21 cellular contexts compared by ENCODE assay signal in genomic region chr2:54377901-54378493, GRCh38.
DNase-seq lines count a peak whose midpoint lies in the region; ATAC-seq and TF ChIP-seq lines count a peak whose summit lies in the region.
"Had no signal": no experiment of that assay in that cellular context is flagged by ENCODE, and none has a peak within 500 bp of the region (broad histone marks: within the 10 kb centered on the region; RNA-seq: fewer than 3 reads in every experiment).

No MANE protein-coding gene starts in this region.

- peak overlapping the region; percentile 7 for H3K9ac ChIP-seq in endodermal cell (ENCODE audit: extremely low read depth, low read length, poor library complexity, severe bottlenecking)

- no peaks in the 10 kb centered on the region for H3K36me3 ChIP-seq in endodermal cell (ENCODE audit: control insufficient read depth, insufficient read depth, low read length)

- TF ChIP-seq CTCF in endodermal cell (conservative IDR thresholded peaks at IDR 0.05), result no peak

- peak overlapping the region; percentile 74 for H3K27ac Mint-ChIP-seq in endodermal cell
- H3K27ac Mint-ChIP-seq: CD4-positive, alpha-beta memory T cell had no signal

- H3K27me3 Mint-ChIP-seq in endodermal cell (ENCODE audit: insufficient read depth), result peaks cover 2% of the 10 kb centered on the region

- 44 to 55% methylated on average over 9 to 10 of the region's 10 CpGs for WGBS in endodermal cell (ENCODE audit: insufficient coverage in 1 of 2, insufficient read length in 1 of 2), 2 experiments

- ATAC-seq in HG02852 (IDR thresholded peaks at IDR 0.05; ENCODE audit: unreplicated experiment) (no peak), HG03460 (IDR thresholded peaks at IDR 0.05; ENCODE audit: unreplicated experiment) (no peak)
- ATAC-seq: A549, HCT116 had no signal

- H3K9me3 ChIP-seq in endodermal cell (ENCODE audit: control insufficient read depth, low read length), result no peaks in the 10 kb centered on the region
- H3K9me3 ChIP-seq: A549 had no signal

- peak; percentile 5 for DNase-seq in NCI-H82 (lab: John Stamatoyannopoulos, UW)
- no peak for DNase-seq in NCI-H82 treated with DMSO at 0.1 percent for 48 hours (lab: John Stamatoyannopoulos, UW; ENCODE audit: unreplicated experiment)
- DNase-seq in NCI-H69 (lab: John Stamatoyannopoulos, UW), result peak; percentile 25
- DNase-seq in endodermal cell, result peak; percentile 64
- no peak for DNase-seq in NK-92 (lab: John Stamatoyannopoulos, UW; ENCODE audit: unreplicated experiment)
- DNase-seq: 8988T; ACHN; AML-193; C1 segment of cervical spinal cord; Calu3; CD4-positive, alpha-beta memory T cell; COR-L47; DMS53; DMS79 treated with DMSO at 0.1 percent for 48 hours; GF-D8; GOT3; H9 had no signal

- H3K4me3 ChIP-seq in endodermal cell (ENCODE audit: low read length), result peak overlapping the region; percentile 30
- H3K4me3 ChIP-seq: A549 had no signal

- no peak overlapping the region for H3K27ac ChIP-seq in endodermal cell (ENCODE audit: low read depth, low read length)
- H3K27ac ChIP-seq: A549 had no signal

- H3K4me1 ChIP-seq in endodermal cell (ENCODE audit: control insufficient read depth, insufficient read depth, low read length), result peaks cover 29% of the 10 kb centered on the region
- H3K4me1 ChIP-seq: A549 had no signal

- H3K27me3 ChIP-seq in endodermal cell (ENCODE audit: control insufficient read depth, insufficient read depth, low read length, poor library complexity, severe bottlenecking), result no peaks in the 10 kb centered on the region

- no peaks in the 10 kb centered on the region for H3K9me3 Mint-ChIP-seq in endodermal cell
- H3K9me3 Mint-ChIP-seq: CD4-positive, alpha-beta memory T cell; H9 had no signal

- peaks cover 42% of the 10 kb centered on the region for H3K4me1 Mint-ChIP-seq in endodermal cell
- H3K4me1 Mint-ChIP-seq: CD4-positive, alpha-beta memory T cell had no signal

- H3K4me3 Mint-ChIP-seq in endodermal cell, result no peak overlapping the region
- H3K4me3 Mint-ChIP-seq: CD4-positive, alpha-beta memory T cell; H9 had no signal

- no peaks in the 10 kb centered on the region for H3K36me3 Mint-ChIP-seq in endodermal cell (ENCODE audit: low read depth)
- H3K36me3 Mint-ChIP-seq: CD4-positive, alpha-beta memory T cell had no signal

Comparison
In these comparisons a context has a peak if more than half of its experiments do, and no peak if none do; other contexts are left out.
1. DNase-seq: peak in NCI-H82 (single experiment), NCI-H69 (single experiment) and endodermal cell (single experiment); none in NCI-H82 treated with DMSO at 0.1 percent for 48 hours (single experiment) and NK-92 (single experiment).